In the genomic region with DNA sequence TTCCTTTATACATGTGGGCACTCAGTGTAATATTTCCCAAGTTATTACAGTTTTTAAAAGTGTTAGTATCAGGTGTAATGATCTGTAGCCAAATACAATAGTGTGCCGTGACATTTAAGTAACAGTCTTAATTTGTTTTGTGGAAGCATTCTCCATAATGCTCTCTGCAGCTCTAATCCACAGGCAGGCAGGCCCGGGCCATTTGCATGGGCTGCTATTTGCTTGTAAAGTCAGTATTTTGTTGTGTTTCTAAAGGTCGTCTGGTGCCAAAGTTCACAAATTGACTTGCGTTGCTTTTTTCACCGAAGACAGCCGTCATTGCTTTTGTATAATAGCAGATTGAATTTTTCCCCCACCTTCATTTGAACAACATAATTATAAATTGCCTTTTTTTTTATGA, we compare ENCODE assay signal across 24 cellular contexts.
"Had no signal": no experiment of that assay in that cellular context is flagged by ENCODE, and none has a peak within 500 bp of the region (broad histone marks: within the 10 kb centered on the region; RNA-seq: fewer than 3 reads in every experiment).

No MANE protein-coding gene starts in this region.

- H3K36me3 ChIP-seq: heart left ventricle, neutrophil, suprapubic skin, thyroid gland had no signal

- H3K27ac Mint-ChIP-seq: nephron; progenitor cell of endocrine pancreas; stimulated activated effector memory CD8-positive, alpha-beta T cell treated with anti-CD3 and anti-CD28 coated beads, Interleukin-12 subunit alpha, Interleukin-12 subunit beta, amount 100 ng/mL, for 72 hours; type B pancreatic cell had no signal

- H3K4me2 ChIP-seq: smooth muscle cell had no signal

- H3K9me3 Mint-ChIP-seq: nephron; stimulated activated effector memory CD8-positive, alpha-beta T cell treated with anti-CD3 and anti-CD28 coated beads, Interleukin-12 subunit alpha, Interleukin-12 subunit beta, amount 100 ng/mL, for 72 hours; type B pancreatic cell had no signal

- ATAC-seq: esophagus mucosa; heart left ventricle; left lobe of liver; right cardiac atrium; stimulated activated effector memory CD8-positive, alpha-beta T cell treated with anti-CD3 and anti-CD28 coated beads, Interleukin-12 subunit alpha, Interleukin-12 subunit beta, amount 100 ng/mL, for 72 hours; stimulated activated naive CD8-positive, alpha-beta T cell treated with anti-CD3 and anti-CD28 coated beads, Interleukin-15, Interleukin-2, amounts not matched to agents 100 U/mL and 50 U/mL, for 24 hours had no signal

- H3K27ac ChIP-seq: dorsolateral prefrontal cortex, heart left ventricle, neutrophil, suprapubic skin, thyroid gland had no signal

- H3K36me3 Mint-ChIP-seq: type B pancreatic cell had no signal

- H3K9me3 ChIP-seq: heart left ventricle, neutrophil, suprapubic skin, thyroid gland had no signal

- H3K4me3 Mint-ChIP-seq: nephron; stimulated activated effector memory CD8-positive, alpha-beta T cell treated with anti-CD3 and anti-CD28 coated beads, Interleukin-12 subunit alpha, Interleukin-12 subunit beta, amount 100 ng/mL, for 72 hours; type B pancreatic cell had no signal

- DNase-seq: cortex of kidney; effector CD8-positive, alpha-beta T cell; heart left ventricle; hippocampal formation; islet precursor cell; mammary epithelial cell; right cardiac atrium; stimulated activated CD4-positive, alpha-beta T cell treated with anti-CD3 and anti-CD28 coated beads, Interleukin-2, amount 100 ng/mL, for 48 hours; stimulated activated CD8-positive, alpha-beta memory T cell treated with anti-CD3 and anti-CD28 coated beads, Interleukin-4, amount 100 ng/mL, for 48 hours; stimulated activated naive CD8-positive, alpha-beta T cell treated with anti-CD3 and anti-CD28 coated beads, Interleukin-15, Interleukin-2, amounts not matched to agents 100 U/mL and 50 U/mL, for 24 hours; thyroid gland had no signal

- H3K4me1 ChIP-seq: suprapubic skin, thyroid gland had no signal

- H3K4me3 ChIP-seq: heart left ventricle, smooth muscle cell, suprapubic skin, thyroid gland had no signal

- FAIRE-seq: endometrium, frontal cortex, urothelium cell line had no signal

- H3K27me3 ChIP-seq: dorsolateral prefrontal cortex, heart left ventricle, suprapubic skin, thyroid gland had no signal
